ENCODE assay signal across 8 cellular contexts in the genomic region with DNA sequence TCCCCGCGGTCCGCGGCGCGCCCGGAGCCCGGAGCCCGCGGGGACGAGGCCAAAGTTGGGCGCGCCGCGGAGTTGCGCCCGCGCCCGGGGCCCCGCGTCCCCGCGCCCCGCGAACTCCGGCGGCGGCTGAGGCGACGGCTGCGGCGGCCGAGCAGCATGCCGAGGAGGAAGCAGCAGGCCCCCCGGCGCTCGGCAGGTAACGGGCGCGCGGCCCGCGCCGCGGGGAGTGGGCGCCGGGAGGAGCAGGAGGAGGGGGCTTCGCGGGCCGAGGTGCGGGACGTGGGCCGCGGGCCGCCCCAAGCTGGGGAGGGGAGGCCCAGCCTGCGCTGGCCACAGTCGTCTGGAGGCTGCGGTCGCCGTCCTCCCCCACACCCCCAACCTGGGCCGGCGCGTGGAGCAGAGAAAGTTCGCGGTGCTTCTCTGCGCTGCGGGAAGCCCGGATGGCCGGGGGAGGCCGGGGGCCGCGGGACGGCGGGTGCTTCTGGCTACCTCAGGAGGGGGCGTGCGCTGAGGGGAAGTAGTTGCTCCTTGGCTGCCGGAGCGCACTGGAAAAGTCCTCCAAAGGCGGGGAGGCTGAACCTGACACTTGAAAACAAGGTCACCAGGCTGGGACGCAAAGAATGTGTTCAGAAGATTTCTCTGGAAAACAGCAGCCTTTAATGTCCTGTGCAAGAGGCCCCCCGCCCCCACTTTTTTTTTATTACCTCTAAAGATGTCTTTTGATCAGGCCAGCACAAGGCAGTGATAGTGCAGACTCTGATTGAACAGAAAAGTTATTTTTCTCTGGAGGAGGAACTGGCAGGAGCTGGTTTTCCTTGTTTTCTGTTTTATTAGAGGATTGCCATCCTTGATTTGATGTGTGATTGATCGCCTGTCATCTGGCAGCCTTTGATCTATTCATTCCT. TPM values are rescaled to one million over a fixed set of nuclear protein-coding genes. Genes with fewer than 3 reads are reported as not detected.
DNase-seq lines count a peak whose midpoint lies in the region; ATAC-seq, FAIRE-seq and TF ChIP-seq lines count a peak whose summit lies in the region.

No MANE protein-coding gene starts in this region.

- H3K27me3 ChIP-seq in bronchial epithelial cell (ENCODE audit: control insufficient read depth, insufficient read depth, low read length): no peaks in the 10 kb centered on the region

- H3K9me3 Mint-ChIP-seq in stimulated activated naive B cell treated with anti-CD40 and anti-IgM and Interleukin-4, amounts not matched to agents 10 μg/mL and 1 μg/mL and 100 μg/mL, for 72 hours: no peaks in the 10 kb centered on the region

- intact Hi-C loops in left colon (cut with DNase I, micrococcal nuclease): no loop called here

- H3K36me3 ChIP-seq in bronchial epithelial cell (ENCODE audit: control insufficient read depth, insufficient read depth, low read length): no peaks in the 10 kb centered on the region

- H3K4me3 ChIP-seq in AG04449 (ENCODE audit: low read depth, low read length) (peak overlapping the region; percentile 83), GM12875 (ENCODE audit: low read depth, low read length) (peak overlapping the region; percentile 88), bronchial epithelial cell (ENCODE audit: low read depth, low read length) (peak overlapping the region; percentile 53)

- peak overlapping the region; percentile 81 for H3K27ac ChIP-seq in RWPE1

- ATAC-seq in left colon (no peak), HG03521 (IDR thresholded peaks at IDR 0.05; ENCODE audit: unreplicated experiment) (no peak)
- no peak for ATAC-seq in stimulated activated naive B cell treated with anti-CD40 and anti-IgM and Interleukin-4, amounts not matched to agents 10 μg/mL and 1 μg/mL and 100 μg/mL, for 72 hours (replicated peaks)

- DNase-seq in AG04449 (ENCODE audit: low read depth, low spot score) (no peak), RWPE1 (ENCODE audit: low spot score) (no peak), bronchial epithelial cell (ENCODE audit: low read depth) (no peak), left colon (peak; percentile 49 to 54), mesenteric fat pad (ENCODE audit: low spot score) (no peak)
- peak; percentile 9 for DNase-seq in stimulated activated naive B cell treated with anti-CD40 and anti-IgM and Interleukin-4, amounts not matched to agents 10 μg/mL and 1 μg/mL and 100 μg/mL, for 72 hours

- CTCF ChIA-PET in AG04449 (lab: Yijun Ruan, JAX): interaction anchor here (0.9 to 1.3 kb wide), 2 partner anchors 10 to 13 kb away, joined by 3 read pairs; no protein-coding TSS in a partner anchor
- CTCF ChIA-PET in RWPE1 (lab: Yijun Ruan, JAX): interaction anchor here (0.6 kb wide), 2 partner anchors 559 to 1504 kb away, joined by 3 read pairs; no protein-coding TSS in a partner anchor

- peak overlapping the region; percentile 65 for H3K27ac Mint-ChIP-seq in stimulated activated naive B cell treated with anti-CD40 and anti-IgM and Interleukin-4, amounts not matched to agents 10 μg/mL and 1 μg/mL and 100 μg/mL, for 72 hours

- POLR2A ChIA-PET in AG04449 (lab: Yijun Ruan, JAX) (no interaction called here), RWPE1 (lab: Yijun Ruan, JAX; ENCODE audit: low non-redundant PET) (no interaction called here)

- TF ChIP-seq CTCF in AG04449 (IDR thresholded peaks at IDR 0.05; ENCODE audit: insufficient read depth, low read length, missing control alignments) (no peak), GM12875 (IDR thresholded peaks at IDR 0.05; ENCODE audit: borderline replicate concordance, insufficient read depth, low read depth, low read length) (no peak), RWPE1 (conservative IDR thresholded peaks at IDR 0.05; ENCODE audit: low read depth) (no peak), bronchial epithelial cell (IDR thresholded peaks at IDR 0.05; ENCODE audit: insufficient read depth, low read length, severe bottlenecking) (no peak)

- H3K4me3 Mint-ChIP-seq in stimulated activated naive B cell treated with anti-CD40 and anti-IgM and Interleukin-4, amounts not matched to agents 10 μg/mL and 1 μg/mL and 100 μg/mL, for 72 hours: peak overlapping the region; percentile 72 to 74

- no peak for FAIRE-seq in bronchial epithelial cell (lab: Jason Lieb, UNC)

- peaks cover 33 to 47% of the 10 kb centered on the region in 2 donors for H3K4me1 Mint-ChIP-seq in stimulated activated naive B cell treated with anti-CD40 and anti-IgM and Interleukin-4, amounts not matched to agents 10 μg/mL and 1 μg/mL and 100 μg/mL, for 72 hours

- peaks cover 5 to 11% of the 10 kb centered on the region in 2 donors for H3K36me3 Mint-ChIP-seq in stimulated activated naive B cell treated with anti-CD40 and anti-IgM and Interleukin-4, amounts not matched to agents 10 μg/mL and 1 μg/mL and 100 μg/mL, for 72 hours

- peaks cover 9 to 12% of the 10 kb centered on the region in 2 donors for H3K27me3 Mint-ChIP-seq in stimulated activated naive B cell treated with anti-CD40 and anti-IgM and Interleukin-4, amounts not matched to agents 10 μg/mL and 1 μg/mL and 100 μg/mL, for 72 hours

RNA-seq across cellular contexts. Expression of a gene that starts 1.4 kb away (rescaled TPM):
- total RNA-seq in bronchial epithelial cell (1.3 and 1.5 TPM in 2 replicates), left colon (10 to 100 TPM; 24.8 to 34.1 TPM), mesenteric fat pad (20.9 TPM)

RNA-seq across cellular contexts. Expression of a gene that starts 3.0 kb away (rescaled TPM):
- total RNA-seq in bronchial epithelial cell: 6.3 and 6.8 TPM in 2 replicates
- 10 to 100 TPM; 42.9 to 54.6 TPM for total RNA-seq in left colon
- total RNA-seq in mesenteric fat pad: 25.5 TPM

Comparison
In these comparisons a context has a peak if more than half of its experiments do, and no peak if none do; other contexts are left out.
1. DNase-seq: peak in left colon (2 of 2) and stimulated activated naive B cell treated with anti-CD40 and anti-IgM and Interleukin-4, amounts not matched to agents 10 μg/mL and 1 μg/mL and 100 μg/mL, for 72 hours (single experiment); none in AG04449 (single experiment), RWPE1 (single experiment), bronchial epithelial cell (single experiment) and mesenteric fat pad (single experiment).
2. Peak in every context shown above with its lines, with median percentiles within 50 percentile points of each other: H3K4me3 ChIP-seq.